17 cellular contexts compared by ENCODE assay signal in genomic region chr19:43332058-43332922, GRCh38. TPM values are rescaled to one million over a fixed set of nuclear protein-coding genes. Genes with fewer than 3 reads are reported as not detected.
A peak's percentile ranks its signal among the peaks of the same experiment; 100 is the strongest.
DNase-seq lines count a peak whose midpoint lies in the region; ATAC-seq, FAIRE-seq and TF ChIP-seq lines count a peak whose summit lies in the region.
"Had no signal": no experiment of that assay in that cellular context is flagged by ENCODE, and none has a peak within 500 bp of the region (broad histone marks: within the 10 kb centered on the region; RNA-seq: fewer than 3 reads in every experiment).

No MANE protein-coding gene starts in this region.

- no peaks in the 10 kb centered on the region for H3K27me3 ChIP-seq in upper lobe of right lung

- no peak for DNase-seq in activated naive CD4-positive, alpha-beta T cell treated with anti-CD3 and anti-CD28 coated beads for 36 hours
- DNase-seq in activated naive CD4-positive, alpha-beta T cell (lab: John Stamatoyannopoulos, UW) = no peak
- DNase-seq in WTC11 (ENCODE audit: low spot score) (no peak), upper lobe of right lung (no peak), GM19239 (ENCODE audit: insufficient read length, low spot score) (no peak), NCI-H2029 treated with DMSO at 0.1 percent for 48 hours (lab: John Stamatoyannopoulos, UW) (no peak)
- DNase-seq: 8988T; CD8-positive, alpha-beta memory T cell; DMS79; KG1; NCI-H1048; NCI-H1436 treated with DMSO at 0.1 percent for 48 hours; NCI-H2081 treated with DMSO at 0.1 percent for 48 hours; NCI-H510A treated with DMSO at 0.1 percent for 48 hours had no signal

- no peaks in the 10 kb centered on the region for H3K4me1 Mint-ChIP-seq in activated naive CD4-positive, alpha-beta T cell treated with anti-CD3 and anti-CD28 coated beads for 36 hours (ENCODE audit: low read depth)
- H3K4me1 Mint-ChIP-seq in WTC11 = peaks cover 26% of the 10 kb centered on the region
- H3K4me1 Mint-ChIP-seq: CD8-positive, alpha-beta memory T cell had no signal

- H3K4me3 ChIP-seq in upper lobe of right lung = no peak overlapping the region

- no peaks in the 10 kb centered on the region for H3K36me3 ChIP-seq in upper lobe of right lung

- H3K4me3 Mint-ChIP-seq in activated naive CD4-positive, alpha-beta T cell treated with anti-CD3 and anti-CD28 coated beads for 36 hours = no peak overlapping the region
- no peak overlapping the region for H3K4me3 Mint-ChIP-seq in WTC11
- H3K4me3 Mint-ChIP-seq: CD8-positive, alpha-beta memory T cell had no signal

- H3K27ac ChIP-seq in upper lobe of right lung = no peak overlapping the region

- peak overlapping the region; percentile 28 for H3K27ac Mint-ChIP-seq in activated naive CD4-positive, alpha-beta T cell treated with anti-CD3 and anti-CD28 coated beads for 36 hours
- peak overlapping the region; percentile 61 for H3K27ac Mint-ChIP-seq in WTC11

- H3K4me1 ChIP-seq in upper lobe of right lung = no peaks in the 10 kb centered on the region

- H3K9me3 ChIP-seq in upper lobe of right lung = no peaks in the 10 kb centered on the region

- CTCF ChIA-PET in activated naive CD4-positive, alpha-beta T cell treated with anti-CD3 and anti-CD28 coated beads for 36 hours (lab: Charles Lee) = interaction anchor here (0.6 to 1.2 kb wide), 4 partner anchors 24 to 417 kb away, joined by 3 to 5 read pairs (median 3); no protein-coding TSS in a partner anchor
- CTCF ChIA-PET in WTC11 (lab: Charles Lee) = interaction anchor here (0.6 to 2.9 kb wide), 11 partner anchors 13 to 832 kb away, joined by 3 to 14 read pairs (median 3); no protein-coding TSS in a partner anchor

- H3K9me3 Mint-ChIP-seq in activated naive CD4-positive, alpha-beta T cell treated with anti-CD3 and anti-CD28 coated beads for 36 hours = no peaks in the 10 kb centered on the region
- peaks cover 10% of the 10 kb centered on the region for H3K9me3 Mint-ChIP-seq in WTC11
- H3K9me3 Mint-ChIP-seq: CD8-positive, alpha-beta memory T cell had no signal

- H3K36me3 Mint-ChIP-seq in activated naive CD4-positive, alpha-beta T cell treated with anti-CD3 and anti-CD28 coated beads for 36 hours (ENCODE audit: low read depth) = no peaks in the 10 kb centered on the region
- H3K36me3 Mint-ChIP-seq in WTC11 = peaks cover 6% of the 10 kb centered on the region
- H3K36me3 Mint-ChIP-seq: CD8-positive, alpha-beta memory T cell had no signal

- H3K27me3 Mint-ChIP-seq in activated naive CD4-positive, alpha-beta T cell treated with anti-CD3 and anti-CD28 coated beads for 36 hours (ENCODE audit: low read depth) = no peaks in the 10 kb centered on the region
- H3K27me3 Mint-ChIP-seq in WTC11 (ENCODE audit: low read depth) = peaks cover 13% of the 10 kb centered on the region

- POLR2A ChIA-PET in WTC11 (lab: Charles Lee) = no interaction called here

- no peak for FAIRE-seq in GM19239 (lab: Jason Lieb, UNC)
- FAIRE-seq: D721Med had no signal

- intact Hi-C loops in activated naive CD4-positive, alpha-beta T cell treated with anti-CD3 and anti-CD28 coated beads for 36 hours (cut with micrococcal nuclease) = no loop called here
- intact Hi-C loops in upper lobe of right lung (cut with DNase I) = no loop called here

- ATAC-seq in WTC11 (peak; percentile 57), esophagus mucosa (peak; percentile 31), upper lobe of right lung (peak; percentile 16), GM21576 (IDR thresholded peaks at IDR 0.05; ENCODE audit: unreplicated experiment) (no peak)

- TF ChIP-seq CTCF in WTC11 (IDR thresholded peaks at IDR 0.05) = no peak
- TF ChIP-seq CTCF in upper lobe of right lung (IDR thresholded peaks at IDR 0.05) = no peak

TF ChIP-seq in WTC11, 78 proteins besides CTCF, POLR2A, EP300 and RAD21:
- TF ChIP-seq ZNF423 (CRISPR knock-in tag; IDR thresholded peaks at IDR 0.05) (peak; percentile 60), ATF6 (CRISPR knock-in tag; IDR thresholded peaks at IDR 0.05) (no peak), GTF2I (CRISPR knock-in tag; conservative IDR thresholded peaks at IDR 0.05) (no peak), NFATC4 (CRISPR knock-in tag; IDR thresholded peaks at IDR 0.05) (no peak)

RNA-seq across cellular contexts. Expression of gene CD177, which starts 21.2 kb away (rescaled TPM):
- not detected for total RNA-seq in activated naive CD4-positive, alpha-beta T cell treated with anti-CD3 and anti-CD28 coated beads for 36 hours
- total RNA-seq in WTC11 (2021) (2.0 to 4.5 TPM (median 2.0 TPM) in 3 replicates), esophagus mucosa (2.4 TPM), upper lobe of right lung (3.1 TPM)
- total RNA-seq: CD8-positive, alpha-beta memory T cell had no signal
